ENCODE assay signal across 22 cellular contexts in the genomic region with DNA sequence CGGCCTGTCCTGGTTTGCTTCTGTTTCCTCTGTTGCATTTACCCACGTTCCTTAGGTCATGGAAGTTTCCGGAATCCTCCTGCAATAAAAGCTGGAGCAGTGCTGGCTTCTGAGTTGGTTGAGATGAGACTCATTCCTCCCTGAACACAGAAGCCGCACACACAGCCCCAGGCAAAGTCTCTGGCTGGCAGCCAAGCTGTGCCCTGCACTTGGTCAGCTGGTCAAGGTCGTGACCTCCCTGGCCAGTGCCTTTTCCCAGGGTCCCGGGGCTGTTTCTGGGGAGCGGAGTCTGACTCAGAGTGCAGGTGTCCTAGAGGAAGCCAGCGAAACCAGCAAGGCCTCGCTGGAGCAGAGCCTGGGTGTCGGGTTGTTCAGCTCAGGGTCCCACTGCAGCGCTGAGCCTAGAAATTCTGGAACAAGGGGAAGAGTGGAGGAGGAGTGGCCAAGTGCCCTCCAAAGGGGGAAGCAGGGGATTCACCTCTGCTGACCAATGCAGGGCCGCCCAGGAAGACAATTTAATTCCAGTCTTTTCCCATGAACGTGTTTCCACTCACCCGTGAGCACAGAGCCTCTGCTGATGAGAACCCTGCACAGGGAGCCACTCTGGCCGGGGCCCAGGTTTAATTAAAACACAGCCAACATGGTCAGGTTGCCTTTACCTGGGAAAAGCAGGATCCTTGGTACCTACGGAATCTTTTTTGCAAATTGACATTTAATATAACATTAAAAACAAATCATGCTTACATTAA.
DNase-seq lines count a peak whose midpoint lies in the region; ATAC-seq and TF ChIP-seq lines count a peak whose summit lies in the region.
"Had no signal": no experiment of that assay in that cellular context is flagged by ENCODE, and none has a peak within 500 bp of the region (broad histone marks: within the 10 kb centered on the region; RNA-seq: fewer than 3 reads in every experiment).

No MANE protein-coding gene starts in this region.

- 68% methylated on average over 12 of the region's 16 CpGs for WGBS in right lobe of liver (ENCODE audit: insufficient coverage, low coverage, low lambda C conversion rate, missing lambda C conversion rate)

- H3K27ac ChIP-seq in cardiac muscle cell (peak overlapping the region; percentile 42), breast epithelium (peak overlapping the region; percentile 29 to 52), right lobe of liver (no peak overlapping the region), upper lobe of right lung (no peak overlapping the region)
- H3K27ac ChIP-seq: ascending aorta, parathyroid adenoma had no signal

- no peak overlapping the region for H3K27ac Mint-ChIP-seq in activated T-helper 17 cell treated with anti-CD3 and anti-CD28 coated beads, Interleukin-2, amount 50 U/mL, for 72 hours
- H3K27ac Mint-ChIP-seq: CD14-positive monocyte, IgD-negative memory B cell had no signal

- H3K36me3 ChIP-seq in cardiac muscle cell: no peaks in the 10 kb centered on the region
- no peaks in the 10 kb centered on the region for H3K36me3 ChIP-seq in breast epithelium
- no peaks in the 10 kb centered on the region for H3K36me3 ChIP-seq in right lobe of liver
- H3K36me3 ChIP-seq in upper lobe of right lung: no peaks in the 10 kb centered on the region
- H3K36me3 ChIP-seq: ascending aorta, HAP-1 had no signal

- no peak overlapping the region for H3K4me3 Mint-ChIP-seq in activated T-helper 17 cell treated with anti-CD3 and anti-CD28 coated beads, Interleukin-2, amount 50 U/mL, for 72 hours
- H3K4me3 Mint-ChIP-seq: CD14-positive monocyte, IgD-negative memory B cell had no signal

- TF ChIP-seq CTCF in cardiac muscle cell (IDR thresholded peaks at IDR 0.05; ENCODE audit: low read depth, low read length) (no peak), breast epithelium (IDR thresholded peaks at IDR 0.05) (no peak), right lobe of liver (IDR thresholded peaks at IDR 0.05) (no peak), upper lobe of right lung (IDR thresholded peaks at IDR 0.05) (no peak)

- intact Hi-C loops in Right ventricle myocardium superior (cut with DNase I): no loop called here
- intact Hi-C loops in breast epithelium (cut with DNase I; ENCODE audit: low total_unique reads): no loop called here
- intact Hi-C loops in right lobe of liver (cut with DNase I): no loop called here
- intact Hi-C loops in upper lobe of right lung (cut with DNase I): no loop called here

- H3K4me1 ChIP-seq in cardiac muscle cell (ENCODE audit: low read depth) (peaks cover 5% of the 10 kb centered on the region), breast epithelium (no peaks in the 10 kb centered on the region), right lobe of liver (no peaks in the 10 kb centered on the region), upper lobe of right lung (no peaks in the 10 kb centered on the region)
- H3K4me1 ChIP-seq: ascending aorta, HAP-1, parathyroid adenoma had no signal

- no peaks in the 10 kb centered on the region for H3K9me3 Mint-ChIP-seq in activated T-helper 17 cell treated with anti-CD3 and anti-CD28 coated beads, Interleukin-2, amount 50 U/mL, for 72 hours

- no peak for TF ChIP-seq POLR2A in breast epithelium (IDR thresholded peaks at IDR 0.05)
- TF ChIP-seq POLR2A in right lobe of liver (IDR thresholded peaks at IDR 0.05): no peak

- H3K36me3 Mint-ChIP-seq in activated T-helper 17 cell treated with anti-CD3 and anti-CD28 coated beads, Interleukin-2, amount 50 U/mL, for 72 hours (ENCODE audit: low read depth): no peaks in the 10 kb centered on the region
- H3K36me3 Mint-ChIP-seq: CD14-positive monocyte, IgD-negative memory B cell had no signal

- H3K27me3 ChIP-seq in cardiac muscle cell (peaks cover 13% of the 10 kb centered on the region), breast epithelium (peaks cover 0 to 24% of the 10 kb centered on the region in 2 donors), right lobe of liver (no peaks in the 10 kb centered on the region), upper lobe of right lung (peaks cover 13% of the 10 kb centered on the region)
- H3K27me3 ChIP-seq: ascending aorta had no signal

- no peaks in the 10 kb centered on the region for H3K4me1 Mint-ChIP-seq in activated T-helper 17 cell treated with anti-CD3 and anti-CD28 coated beads, Interleukin-2, amount 50 U/mL, for 72 hours
- H3K4me1 Mint-ChIP-seq: CD14-positive monocyte, IgD-negative memory B cell had no signal

- DNase-seq in cardiac muscle cell (ENCODE audit: low read depth in 1 of 2, low spot score in 1 of 2): peak in 1 of 2 donors; percentile 73
- no peak for DNase-seq in Right ventricle myocardium superior
- peak; percentile 23 to 72 for DNase-seq in breast epithelium (ENCODE audit: low spot score in 2 of 2)
- DNase-seq in right lobe of liver: peak; percentile 57 to 64 (median 60)
- peak; percentile 58 for DNase-seq in upper lobe of right lung
- DNase-seq in NAMALWA (ENCODE audit: low spot score): no peak
- DNase-seq in stimulated activated naive CD8-positive, alpha-beta T cell treated with anti-CD3 and anti-CD28 coated beads, Interleukin-15, Interleukin-2, amounts not matched to agents 100 U/mL and 50 U/mL, for 24 hours: no peak
- DNase-seq: ACHN; activated naive CD4-positive, alpha-beta T cell treated with anti-CD3 and anti-CD28 coated beads, Interleukin-2, amount 50 U/mL, for 16 hours; DMS 273 treated with DMSO at 0.1 percent for 48 hours; GDM1; NCI-H187; NCI-H345; NK-92 treated with Interleukin-12 subunit alpha and Interleukin-12 subunit beta, amount 100 ng/mL, for 24 hours; small intestine; stimulated activated CD4-positive, alpha-beta T cell treated with anti-CD3 and anti-CD28 coated beads, Interleukin-4, amount 100 ng/mL, for 4 hours had no signal

- no peak overlapping the region for H3K4me3 ChIP-seq in cardiac muscle cell
- H3K4me3 ChIP-seq in breast epithelium: no peak overlapping the region
- H3K4me3 ChIP-seq in right lobe of liver: no peak overlapping the region
- no peak overlapping the region for H3K4me3 ChIP-seq in upper lobe of right lung
- H3K4me3 ChIP-seq: ascending aorta, HAP-1 had no signal

- H3K9me3 ChIP-seq in cardiac muscle cell (ENCODE audit: low read depth) (no peaks in the 10 kb centered on the region), breast epithelium (no peaks in the 10 kb centered on the region), right lobe of liver (no peaks in the 10 kb centered on the region), upper lobe of right lung (no peaks in the 10 kb centered on the region)
- H3K9me3 ChIP-seq: ascending aorta, HAP-1 had no signal

- ATAC-seq in Right ventricle myocardium superior (ENCODE audit: poor library complexity) (no peak), right lobe of liver (peak; percentile 61 to 72 (median 66)), upper lobe of right lung (no peak)
- no peak for ATAC-seq in activated T-helper 17 cell treated with anti-CD3 and anti-CD28 coated beads, Interleukin-2, amount 50 U/mL, for 72 hours (replicated peaks)
- no peak for ATAC-seq in stimulated activated naive CD8-positive, alpha-beta T cell treated with anti-CD3 and anti-CD28 coated beads, Interleukin-15, Interleukin-2, amounts not matched to agents 100 U/mL and 50 U/mL, for 24 hours

- peaks cover 5% of the 10 kb centered on the region for H3K27me3 Mint-ChIP-seq in activated T-helper 17 cell treated with anti-CD3 and anti-CD28 coated beads, Interleukin-2, amount 50 U/mL, for 72 hours

Comparison
In these comparisons a context has a peak if more than half of its experiments do, and no peak if none do; other contexts are left out.
1. DNase-seq: peak in breast epithelium (2 of 2), right lobe of liver (3 of 3) and upper lobe of right lung (single experiment); none in Right ventricle myocardium superior (single experiment), NAMALWA (single experiment) and stimulated activated naive CD8-positive, alpha-beta T cell treated with anti-CD3 and anti-CD28 coated beads, Interleukin-15, Interleukin-2, amounts not matched to agents 100 U/mL and 50 U/mL, for 24 hours (single experiment).
2. H3K27ac ChIP-seq: peak in cardiac muscle cell (single experiment) and breast epithelium (2 of 2); none in right lobe of liver (0 of 3) and upper lobe of right lung (single experiment).
3. ATAC-seq: peak in right lobe of liver (4 of 4); none in Right ventricle myocardium superior (single experiment), upper lobe of right lung (single experiment), activated T-helper 17 cell treated with anti-CD3 and anti-CD28 coated beads, Interleukin-2, amount 50 U/mL, for 72 hours (single experiment) and stimulated activated naive CD8-positive, alpha-beta T cell treated with anti-CD3 and anti-CD28 coated beads, Interleukin-15, Interleukin-2, amounts not matched to agents 100 U/mL and 50 U/mL, for 24 hours (single experiment).